In the genomic region with DNA sequence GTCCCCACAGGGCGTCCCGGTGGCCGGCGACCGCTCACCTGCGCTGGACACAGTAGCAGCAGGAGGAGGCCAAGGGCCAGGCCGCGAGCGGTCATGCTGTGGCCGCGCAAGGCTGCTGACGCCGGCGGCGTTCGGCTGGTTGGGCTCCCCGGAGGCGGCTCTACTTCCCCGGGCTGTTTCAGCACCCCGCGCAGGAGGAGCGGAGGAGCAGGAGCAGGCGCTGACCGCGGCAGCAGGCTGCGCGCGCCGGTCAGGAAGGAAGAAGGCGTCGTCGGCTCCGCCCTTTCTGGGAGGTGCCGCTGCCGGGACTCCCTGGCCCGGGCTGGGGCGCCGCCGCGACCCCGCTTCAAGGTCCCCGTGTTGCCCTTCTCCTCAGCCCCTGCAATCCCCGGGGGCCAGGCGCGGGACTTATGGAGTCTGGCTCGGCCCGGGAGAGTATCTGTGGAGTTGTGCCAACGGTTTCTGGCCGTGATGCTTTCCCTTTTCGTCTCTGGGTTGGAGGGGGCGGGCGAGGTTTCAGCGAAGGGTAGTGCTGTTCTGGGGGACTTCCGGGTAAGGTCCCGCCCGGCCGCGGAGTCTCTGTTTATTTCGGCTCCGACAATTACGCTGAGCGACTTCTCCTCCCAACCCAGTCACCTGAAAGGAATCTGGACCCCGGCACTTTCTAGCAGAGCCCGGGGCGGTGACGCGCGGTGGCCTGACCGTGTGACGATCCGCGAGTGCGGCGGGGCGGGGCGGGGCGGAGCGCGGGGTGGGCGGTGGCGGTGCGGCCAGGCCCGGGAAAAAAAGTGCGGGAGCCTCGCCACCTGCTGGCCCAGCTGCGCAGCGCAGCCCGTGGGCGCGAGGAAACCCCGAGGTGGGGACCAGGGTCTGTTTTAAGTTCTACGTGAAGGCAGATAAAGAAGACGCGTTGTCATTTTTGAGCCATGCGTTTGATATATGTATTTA, we compare ENCODE assay signal across 8 cellular contexts. TPM values are rescaled to one million over a fixed set of nuclear protein-coding genes. Genes with fewer than 3 reads are reported as not detected.
DNase-seq lines count a peak whose midpoint lies in the region; FAIRE-seq and TF ChIP-seq lines count a peak whose summit lies in the region.

A gene (minus strand): TSS at position 258 of the 948 bp plus-strand sequence. CDS start 163 bp downstream, at position 95.

- TF ChIP-seq CTCF in neural crest cell (conservative IDR thresholded peaks at IDR 0.05), result peak; percentile 96

- H3K36me3 Mint-ChIP-seq in neural crest cell (ENCODE audit: low read depth), result no peaks in the 10 kb centered on the region

- H3K36me3 ChIP-seq in stomach smooth muscle (ENCODE audit: control insufficient read depth in 2 of 2, insufficient read depth in 2 of 2, low read length in 2 of 2), result no peaks in the 10 kb centered on the region

- peak; percentile 69 for TF ChIP-seq POLR2A in H54 (IDR thresholded peaks at IDR 0.05; ENCODE audit: low read depth, low read length)

- H3K4me3 ChIP-seq in stomach smooth muscle (ENCODE audit: low read length in 2 of 2), result peak within 1 kb of the TSS; percentile 88 to 96

- no peak for FAIRE-seq in H54 (lab: Jason Lieb, UNC)

- peak within 1 kb of the TSS; percentile 95 for H3K4me3 Mint-ChIP-seq in neural crest cell

- peak within 1 kb of the TSS; percentile 98 for H3K27ac ChIP-seq in stomach smooth muscle (ENCODE audit: low read length)

- in situ Hi-C loops in G401 (cut with HindIII; ENCODE audit: low sequenced_read_pairs), result no loop called here

- H3K27ac Mint-ChIP-seq in neural crest cell (ENCODE audit: unreplicated experiment), result peak within 1 kb of the TSS; percentile 99

- peak within 1 kb of the TSS; percentile 90 to 98 for H3K9ac ChIP-seq in stomach smooth muscle (ENCODE audit: low read length in 2 of 2)

- H3K4me1 Mint-ChIP-seq in neural crest cell, result peaks cover 46% of the 10 kb centered on the region

- no peaks in the 10 kb centered on the region for H3K9me3 Mint-ChIP-seq in neural crest cell

- peaks cover 3% of the 10 kb centered on the region for H3K27me3 Mint-ChIP-seq in neural crest cell (ENCODE audit: low read depth)

- H3K9me3 ChIP-seq in stomach smooth muscle (ENCODE audit: control insufficient read depth in 2 of 2, low read length in 2 of 2), result no peaks in the 10 kb centered on the region

- DNase-seq in G401 (ENCODE audit: low spot score) (peak; percentile 85), H54 (ENCODE audit: insufficient read length, low spot score) (peak; percentile 54), LoVo (ENCODE audit: low spot score) (peak; percentile 94), SHP77 (lab: John Stamatoyannopoulos, UW) (peak; percentile 82 to 91), fibroblast of the conjunctiva (ENCODE audit: low read depth) (peak; percentile 87), neural crest cell (ENCODE audit: low read depth, low spot score) (peak; percentile 88)
- peak; percentile 97 for DNase-seq in activated effector memory CD4-positive, alpha-beta T cell treated with anti-CD3 and anti-CD28 coated beads, Interleukin-2, amount 50 U/mL, for 16 hours

- no peaks in the 10 kb centered on the region for H3K27me3 ChIP-seq in stomach smooth muscle (ENCODE audit: control insufficient read depth in 1 of 2, insufficient read depth in 2 of 2, low read length in 2 of 2)

- peaks cover 24% of the 10 kb centered on the region for H3K4me1 ChIP-seq in stomach smooth muscle (ENCODE audit: control insufficient read depth, insufficient read depth, low read length)

RNA-seq across cellular contexts. Expression of the gene that starts here (rescaled TPM):
- 24.3 and 31.8 TPM in 2 replicates for total RNA-seq in G401 (2014; rRNA removed; shearing (Covaris generic))
- total RNA-seq in neural crest cell, result 62.7 and 68.3 TPM in 2 replicates

Comparison
In these comparisons a context has a peak if more than half of its experiments do, and no peak if none do; other contexts are left out.
1. Peak in every context shown above with its lines: DNase-seq, H3K4me3 ChIP-seq and H3K27ac ChIP-seq.